2 cellular contexts compared by ENCODE assay signal in genomic region chr2:182814804-182815203, GRCh38.
A peak's percentile ranks its signal among the peaks of the same experiment; 100 is the strongest.
TF ChIP-seq lines count a peak whose summit lies in the region.

No MANE protein-coding gene starts in this region.

TF ChIP-seq in HepG2, 621 proteins besides CTCF, POLR2A, EP300 and RAD21 (continues in another document):
- TF ChIP-seq ZNF251 (CRISPR knock-in tag; IDR thresholded peaks at IDR 0.05) (no peak), SYNCRIP (IDR thresholded peaks at IDR 0.05; ENCODE audit: insufficient read depth, low read depth, low read length) (no peak), PRDM10 (CRISPR knock-in tag; IDR thresholded peaks at IDR 0.05; ENCODE audit: low read depth) (no peak), IKZF4 (CRISPR knock-in tag; IDR thresholded peaks at IDR 0.05; ENCODE audit: borderline replicate concordance, low read depth, not compliant biosample characterization) (no peak), UBTF (CRISPR knock-in tag; IDR thresholded peaks at IDR 0.05) (no peak), MTF2 (CRISPR knock-in tag; IDR thresholded peaks at IDR 0.05; ENCODE audit: borderline replicate concordance) (no peak), ZFP1 (CRISPR knock-in tag; IDR thresholded peaks at IDR 0.05) (no peak), ISL2 (CRISPR knock-in tag; IDR thresholded peaks at IDR 0.05) (peak; percentile 67; the same call in 1 of the 2 replicates), ZHX1 (CRISPR knock-in tag; IDR thresholded peaks at IDR 0.05; ENCODE audit: low read depth) (no peak), MZF1 (CRISPR knock-in tag; IDR thresholded peaks at IDR 0.05; ENCODE audit: borderline replicate concordance) (no peak)

TF ChIP-seq in H1, 55 proteins besides CTCF, POLR2A, EP300 and RAD21:
- TF ChIP-seq USF2 (IDR thresholded peaks at IDR 0.05; ENCODE audit: low read length): no peak
- TF ChIP-seq E2F6 (IDR thresholded peaks at IDR 0.05): no peak
- no peak for TF ChIP-seq RXRA (IDR thresholded peaks at IDR 0.05; ENCODE audit: insufficient read depth, low read depth, low read length)
- TF ChIP-seq ATF2 (IDR thresholded peaks at IDR 0.05; ENCODE audit: low read length): no peak
- TF ChIP-seq GTF2F1 (IDR thresholded peaks at IDR 0.05; ENCODE audit: borderline replicate concordance, low read depth, low read length): no peak
- no peak for TF ChIP-seq SRF (IDR thresholded peaks at IDR 0.05; ENCODE audit: low read depth, low read length)
- no peak for TF ChIP-seq KDM1A (IDR thresholded peaks at IDR 0.05; ENCODE audit: borderline replicate concordance, low read length)
- TF ChIP-seq RNF2 (IDR thresholded peaks at IDR 0.05; ENCODE audit: borderline replicate concordance, low read depth, low read length, missing control alignments, poor library complexity, severe bottlenecking): no peak
